In genomic region chr17:35808240-35808961, GRCh38 we compare ENCODE assay signal across 1 cellular context.
A peak's percentile ranks its signal among the peaks of the same experiment; 100 is the strongest.
TF ChIP-seq lines count a peak whose summit lies in the region.

No MANE protein-coding gene starts in this region.

TF ChIP-seq in HepG2, 621 proteins besides CTCF, POLR2A, EP300 and RAD21:
- no peak for TF ChIP-seq TIGD3 (CRISPR knock-in tag; IDR thresholded peaks at IDR 0.05; ENCODE audit: borderline replicate concordance)
- 0 out of 3 replicates have a peak, but pooled peaks have one; percentile 30 for TF ChIP-seq MXI1 (IDR thresholded peaks at IDR 0.05; ENCODE audit: borderline replicate concordance, low read depth, low read length)
- peak; percentile 79; the same call in 1 of the 2 replicates for TF ChIP-seq ZMYM3 (CRISPR knock-in tag; IDR thresholded peaks at IDR 0.05)
- TF ChIP-seq ZC3H13 (CRISPR knock-in tag; IDR thresholded peaks at IDR 0.05): no peak
- TF ChIP-seq STAT5B (CRISPR knock-in tag; IDR thresholded peaks at IDR 0.05): no peak
- TF ChIP-seq ZNF230 (CRISPR knock-in tag; IDR thresholded peaks at IDR 0.05): 0 out of 2 replicates have a peak, but pooled peaks have one; percentile 0
- TF ChIP-seq ZNF790 (CRISPR knock-in tag; IDR thresholded peaks at IDR 0.05; ENCODE audit: borderline replicate concordance): no peak
- TF ChIP-seq ZC3H4 (CRISPR knock-in tag; IDR thresholded peaks at IDR 0.05; ENCODE audit: borderline replicate concordance): peak; percentile 45; the same call in 1 of the 2 replicates
- no peak for TF ChIP-seq ZNF720 (CRISPR knock-in tag; IDR thresholded peaks at IDR 0.05)
- TF ChIP-seq HNF1B (CRISPR knock-in tag; IDR thresholded peaks at IDR 0.05): peak; percentile 3; the same call in 1 of the 2 replicates
- TF ChIP-seq KDM2A (CRISPR knock-in tag; IDR thresholded peaks at IDR 0.05; ENCODE audit: borderline replicate concordance, low read depth): peak; percentile 30; the same call in 1 of the 2 replicates
- TF ChIP-seq ZNF121 (CRISPR knock-in tag; IDR thresholded peaks at IDR 0.05): no peak
- TF ChIP-seq CEBPG (CRISPR knock-in tag; IDR thresholded peaks at IDR 0.05): peak; percentile 69
- no peak for TF ChIP-seq NR2F2 (IDR thresholded peaks at IDR 0.05; ENCODE audit: borderline replicate concordance, low read depth)
- TF ChIP-seq ATF4 (CRISPR knock-in tag; IDR thresholded peaks at IDR 0.05): peak in 1 of 2 experiments; percentile 95; a peak in 2 of 4 replicates
- peak; percentile 25; the same call in 1 of the 2 replicates for TF ChIP-seq CEBPB (IDR thresholded peaks at IDR 0.05; ENCODE audit: borderline replicate concordance, low read depth, low read length)
- TF ChIP-seq ZNF142 (CRISPR knock-in tag; IDR thresholded peaks at IDR 0.05): no peak
- TF ChIP-seq ZNF563 (CRISPR knock-in tag; IDR thresholded peaks at IDR 0.05): no peak
